Comparison of ENCODE assay signal across 10 cellular contexts in the genomic region with DNA sequence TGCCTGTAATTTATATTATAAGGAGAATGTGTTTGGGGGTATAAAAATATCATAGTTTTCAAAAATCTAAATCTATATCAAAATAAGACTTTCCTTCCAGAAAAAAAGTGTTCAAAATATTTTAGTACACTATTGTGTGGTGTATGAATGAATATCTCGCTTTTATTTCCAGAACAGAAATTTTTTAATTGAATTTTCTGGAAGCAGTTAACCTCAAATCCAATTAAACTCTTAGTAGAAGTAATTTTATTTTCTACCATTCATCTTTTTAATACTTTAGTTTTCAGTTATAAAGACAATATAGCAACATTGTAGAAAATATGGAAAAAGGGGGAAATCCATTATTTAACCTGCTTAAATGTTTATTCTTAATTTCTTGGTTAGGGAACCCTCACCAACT.
"Had no signal": no experiment of that assay in that cellular context is flagged by ENCODE, and none has a peak within 500 bp of the region (broad histone marks: within the 10 kb centered on the region; RNA-seq: fewer than 3 reads in every experiment).

No MANE protein-coding gene starts in this region.

- H3K9me3 ChIP-seq: breast epithelium, colonic mucosa, esophagus squamous epithelium, gastrocnemius medialis, pancreas, psoas muscle, thyroid gland, upper lobe of right lung had no signal

- H3K27ac ChIP-seq: breast epithelium, gastrocnemius medialis, psoas muscle, upper lobe of right lung had no signal

- FAIRE-seq: astrocyte had no signal

- H3K4me3 ChIP-seq: colonic mucosa, thyroid gland had no signal

- H3K4me1 ChIP-seq: breast epithelium, colonic mucosa, psoas muscle had no signal

- H3K27me3 ChIP-seq: breast epithelium, colonic mucosa, dorsolateral prefrontal cortex, esophagus squamous epithelium, gastrocnemius medialis, pancreas, thyroid gland, upper lobe of right lung had no signal

- H3K36me3 ChIP-seq: breast epithelium, colonic mucosa, esophagus squamous epithelium, gastrocnemius medialis, pancreas, thyroid gland, upper lobe of right lung had no signal
